In genomic region chr3:124557-125179, GRCh38 we compare ENCODE assay signal across 16 cellular contexts.
A peak's percentile ranks its signal among the peaks of the same experiment; 100 is the strongest.
DNase-seq lines count a peak whose midpoint lies in the region; ATAC-seq and TF ChIP-seq lines count a peak whose summit lies in the region.
"Had no signal": no experiment of that assay in that cellular context is flagged by ENCODE, and none has a peak within 500 bp of the region (broad histone marks: within the 10 kb centered on the region; RNA-seq: fewer than 3 reads in every experiment).

No MANE protein-coding gene starts in this region.

- no peaks in the 10 kb centered on the region for H3K27me3 ChIP-seq in BE2C
- no peaks in the 10 kb centered on the region for H3K27me3 ChIP-seq in body of pancreas
- H3K27me3 ChIP-seq: neutrophil, right lobe of liver, upper lobe of right lung had no signal

- CTCF ChIA-PET in activated CD4-positive, alpha-beta memory T cell treated with anti-CD3 and anti-CD28 coated beads for 36 hours (lab: Charles Lee) = no interaction called here

- 69 to 73% methylated on average over 1 of the region's 1 CpG for WGBS in body of pancreas, 2 donors

- TF ChIP-seq POLR2A in body of pancreas (IDR thresholded peaks at IDR 0.05) = no peak

- H3K4me1 ChIP-seq in BE2C = no peaks in the 10 kb centered on the region
- no peaks in the 10 kb centered on the region for H3K4me1 ChIP-seq in body of pancreas
- H3K4me1 ChIP-seq: right lobe of liver, upper lobe of right lung had no signal

- intact Hi-C loops in activated CD4-positive, alpha-beta memory T cell treated with anti-CD3 and anti-CD28 coated beads for 36 hours (cut with micrococcal nuclease) = no loop called here
- intact Hi-C loops in body of pancreas (cut with DNase I) = no loop called here

- no peak overlapping the region for H3K27ac Mint-ChIP-seq in chondrocyte (ENCODE audit: unreplicated experiment)
- no peak overlapping the region for H3K27ac Mint-ChIP-seq in activated CD4-positive, alpha-beta memory T cell treated with anti-CD3 and anti-CD28 coated beads for 36 hours
- H3K27ac Mint-ChIP-seq: activated CD4-positive, alpha-beta T cell treated with anti-CD3 and anti-CD28 coated beads, Interleukin-2, amount 10 ng/mL, durations not matched to agents 7 days and 5 days; immature natural killer cell had no signal

- H3K4me1 Mint-ChIP-seq in chondrocyte (ENCODE audit: low read depth) = no peaks in the 10 kb centered on the region
- no peaks in the 10 kb centered on the region for H3K4me1 Mint-ChIP-seq in activated CD4-positive, alpha-beta memory T cell treated with anti-CD3 and anti-CD28 coated beads for 36 hours (ENCODE audit: low read depth)
- H3K4me1 Mint-ChIP-seq: activated CD4-positive, alpha-beta T cell treated with anti-CD3 and anti-CD28 coated beads, Interleukin-2, amount 10 ng/mL, durations not matched to agents 7 days and 5 days; immature natural killer cell had no signal

- TF ChIP-seq CTCF in chondrocyte (IDR thresholded peaks at IDR 0.05) (no peak), BE2C (IDR thresholded peaks at IDR 0.05; ENCODE audit: low read depth, low read length) (no peak), body of pancreas (IDR thresholded peaks at IDR 0.05) (no peak)

- H3K36me3 Mint-ChIP-seq in chondrocyte (ENCODE audit: low read depth) = no peaks in the 10 kb centered on the region
- H3K36me3 Mint-ChIP-seq in activated CD4-positive, alpha-beta memory T cell treated with anti-CD3 and anti-CD28 coated beads for 36 hours = no peaks in the 10 kb centered on the region
- H3K36me3 Mint-ChIP-seq: immature natural killer cell had no signal

- ATAC-seq in GM18907 (IDR thresholded peaks at IDR 0.05; ENCODE audit: unreplicated experiment) (peak; percentile 87), GM21825 (IDR thresholded peaks at IDR 0.05; ENCODE audit: unreplicated experiment) (peak; percentile 68), HG03457 (IDR thresholded peaks at IDR 0.05; ENCODE audit: unreplicated experiment) (peak; percentile 63), left lobe of liver (peak; percentile 26), body of pancreas (no peak)
- ATAC-seq: upper lobe of right lung had no signal

- H3K27ac ChIP-seq in body of pancreas = no peak overlapping the region
- H3K27ac ChIP-seq: C4-2B, neutrophil, right lobe of liver, upper lobe of right lung had no signal

- POLR2A ChIA-PET in activated CD4-positive, alpha-beta memory T cell treated with anti-CD3 and anti-CD28 coated beads for 36 hours (lab: Charles Lee) = no interaction called here

- no peak overlapping the region for H3K4me3 Mint-ChIP-seq in chondrocyte (ENCODE audit: unreplicated experiment)
- no peak overlapping the region for H3K4me3 Mint-ChIP-seq in activated CD4-positive, alpha-beta memory T cell treated with anti-CD3 and anti-CD28 coated beads for 36 hours
- H3K4me3 Mint-ChIP-seq: activated CD4-positive, alpha-beta T cell treated with anti-CD3 and anti-CD28 coated beads, Interleukin-2, amount 10 ng/mL, durations not matched to agents 7 days and 5 days; immature natural killer cell had no signal

- DNase-seq in left lobe of liver (ENCODE audit: low spot score) (no peak), chondrocyte (ENCODE audit: low spot score) (no peak), BE2C (no peak), body of pancreas (no peak)
- no peak for DNase-seq in activated CD4-positive, alpha-beta memory T cell treated with anti-CD3 and anti-CD28 coated beads for 36 hours
- DNase-seq: activated CD4-positive, alpha-beta T cell treated with anti-CD3 and anti-CD28 coated beads, Interleukin-2, amount 10 ng/mL, durations not matched to agents 7 days and 5 days; immature natural killer cell; NCI-H2081; NCI-H69; right lobe of liver; upper lobe of right lung had no signal

- H3K4me3 ChIP-seq in BE2C (ENCODE audit: low read depth, low read length) (no peak overlapping the region), body of pancreas (no peak overlapping the region)
- H3K4me3 ChIP-seq: right lobe of liver, upper lobe of right lung had no signal

- H3K9me3 Mint-ChIP-seq in chondrocyte (ENCODE audit: low read depth) = peaks cover 7% of the 10 kb centered on the region
- no peaks in the 10 kb centered on the region for H3K9me3 Mint-ChIP-seq in activated CD4-positive, alpha-beta memory T cell treated with anti-CD3 and anti-CD28 coated beads for 36 hours
- H3K9me3 Mint-ChIP-seq: activated CD4-positive, alpha-beta T cell treated with anti-CD3 and anti-CD28 coated beads, Interleukin-2, amount 10 ng/mL, durations not matched to agents 7 days and 5 days had no signal

- no peaks in the 10 kb centered on the region for H3K36me3 ChIP-seq in BE2C
- no peaks in the 10 kb centered on the region for H3K36me3 ChIP-seq in body of pancreas (replicated peaks in 1 of 2; ENCODE audit: insufficient read depth in 1 of 2, low read depth in 2 of 2)
- H3K36me3 ChIP-seq: neutrophil, right lobe of liver, upper lobe of right lung had no signal

- no peaks in the 10 kb centered on the region for H3K27me3 Mint-ChIP-seq in chondrocyte (ENCODE audit: low read depth)
- no peaks in the 10 kb centered on the region for H3K27me3 Mint-ChIP-seq in activated CD4-positive, alpha-beta memory T cell treated with anti-CD3 and anti-CD28 coated beads for 36 hours
- H3K27me3 Mint-ChIP-seq: activated CD4-positive, alpha-beta T cell treated with anti-CD3 and anti-CD28 coated beads, Interleukin-2, amount 10 ng/mL, durations not matched to agents 7 days and 5 days had no signal

- H3K9me3 ChIP-seq in BE2C (no peaks in the 10 kb centered on the region), body of pancreas (no peaks in the 10 kb centered on the region)
- H3K9me3 ChIP-seq: neutrophil, right lobe of liver, upper lobe of right lung had no signal
